ENCODE assay signal across 9 cellular contexts in genomic region chr11:59560290-59560701, GRCh38. TPM values are rescaled to one million over a fixed set of nuclear protein-coding genes. Genes with fewer than 3 reads are reported as not detected.
A peak's percentile ranks its signal among the peaks of the same experiment; 100 is the strongest.
DNase-seq lines count a peak whose midpoint lies in the region; ATAC-seq and TF ChIP-seq lines count a peak whose summit lies in the region.
"Had no signal": no experiment of that assay in that cellular context is flagged by ENCODE, and none has a peak within 500 bp of the region (broad histone marks: within the 10 kb centered on the region; RNA-seq: fewer than 3 reads in every experiment).

No MANE protein-coding gene starts in this region.

- peak overlapping the region; percentile 83 to 87 for H3K4me3 ChIP-seq in CD4-positive, alpha-beta memory T cell (ENCODE audit: low read length in 2 of 2)
- peak overlapping the region; percentile 60 to 68 for H3K4me3 ChIP-seq in gastroesophageal sphincter
- peak overlapping the region; percentile 2 to 84 (median 63) for H3K4me3 ChIP-seq in thyroid gland (replicated peaks in 1 of 3)

- peaks cover 2 to 5% of the 10 kb centered on the region in 2 donors for H3K27me3 Mint-ChIP-seq in CD4-positive, alpha-beta memory T cell

- TF ChIP-seq POLR2A in gastroesophageal sphincter (IDR thresholded peaks at IDR 0.05): no peak
- TF ChIP-seq POLR2A in thyroid gland (IDR thresholded peaks at IDR 0.05): no peak

- peak; percentile 76 to 83 (median 80) for DNase-seq in CD4-positive, alpha-beta memory T cell
- DNase-seq in KG1 (lab: John Stamatoyannopoulos, UW) (peak; percentile 84), RKO (ENCODE audit: low spot score) (peak; percentile 78), nucleus accumbens (lab: John Stamatoyannopoulos, UW) (peak in 49 of 56 donors; percentile 13 to 88 (median 70)), thyroid gland (peak; percentile 62 to 63)
- DNase-seq in activated naive CD4-positive, alpha-beta T cell (lab: John Stamatoyannopoulos, UW): peak; percentile 39 to 60 (median 56)

- H3K36me3 Mint-ChIP-seq in CD4-positive, alpha-beta memory T cell: peaks cover 0 to 11% of the 10 kb centered on the region in 2 donors

- H3K4me3 Mint-ChIP-seq in CD4-positive, alpha-beta memory T cell: peak overlapping the region; percentile 93 to 99 (median 96)

- POLR2A ChIA-PET in CD4-positive, alpha-beta memory T cell (lab: Charles Lee; ENCODE audit: partially characterized antibody): interaction anchor here (0.5 to 5.8 kb wide), 10 partner anchors 10 to 212 kb away, joined by 3 to 76 read pairs (median 5); partner anchors contain the start of genes OSBP and PATL1

- H3K36me3 ChIP-seq in CD4-positive, alpha-beta memory T cell (ENCODE audit: insufficient read depth, low read length): no peaks in the 10 kb centered on the region
- H3K36me3 ChIP-seq in gastroesophageal sphincter (no peaks in the 10 kb centered on the region), thyroid gland (no peaks in the 10 kb centered on the region)

- ATAC-seq in GM21526 (IDR thresholded peaks at IDR 0.05; ENCODE audit: low FRiP score, unreplicated experiment): peak; percentile 31
- peak; percentile 59 for ATAC-seq in gastroesophageal sphincter

- peak overlapping the region; percentile 58 for H3K27ac ChIP-seq in CD4-positive, alpha-beta memory T cell (ENCODE audit: low read depth, low read length)
- H3K27ac ChIP-seq in gastroesophageal sphincter (peak overlapping the region; percentile 64 to 92 (median 90)), thyroid gland (peak overlapping the region; percentile 79 to 86 (median 79))

- H3K4me1 Mint-ChIP-seq in CD4-positive, alpha-beta memory T cell: peaks cover 31 to 55% (median 42%) of the 10 kb centered on the region in 4 donors

- 0 to 1% methylated on average over 7 to 13 of the region's 18 CpGs for WGBS in gastroesophageal sphincter (ENCODE audit: low coverage in 1 of 2), 2 donors
- WGBS in thyroid gland, 2 donors: 0 to 1% methylated on average over 17 to 18 of the region's 18 CpGs

- peaks cover 0 to 16% (median 1%) of the 10 kb centered on the region in 8 donors for H3K9me3 Mint-ChIP-seq in CD4-positive, alpha-beta memory T cell

- CTCF ChIA-PET in CD4-positive, alpha-beta memory T cell (lab: Charles Lee; ENCODE audit: partially characterized antibody): interaction anchor here (1.2 to 2.4 kb wide), 3 partner anchors 11 to 56 kb away, joined by 3 to 12 read pairs (median 5); partner anchors contain the start of gene OSBP

- peaks cover 26% of the 10 kb centered on the region for H3K4me1 ChIP-seq in CD4-positive, alpha-beta memory T cell (ENCODE audit: insufficient read depth, low read length)
- H3K4me1 ChIP-seq in gastroesophageal sphincter: peaks cover 0 to 45% (median 5%) of the 10 kb centered on the region in 3 donors
- H3K4me1 ChIP-seq in thyroid gland: peaks cover 0 to 5% of the 10 kb centered on the region in 2 donors

- peak overlapping the region; percentile 91 to 100 (median 98) for H3K27ac Mint-ChIP-seq in CD4-positive, alpha-beta memory T cell

- TF ChIP-seq CTCF in gastroesophageal sphincter (IDR thresholded peaks at IDR 0.05) (no peak), thyroid gland (IDR thresholded peaks at IDR 0.05) (no peak)

- intact Hi-C loops in CD4-positive, alpha-beta memory T cell (cut with micrococcal nuclease): loop anchor here (1.0 kb wide), 1 partner anchor 9 kb away; no protein-coding TSS in a partner anchor
- intact Hi-C loops in thyroid gland (cut with DNase I): no loop called here

- no peaks in the 10 kb centered on the region for H3K9me3 ChIP-seq in CD4-positive, alpha-beta memory T cell (ENCODE audit: control insufficient read depth in 1 of 2, low read length in 2 of 2)
- H3K9me3 ChIP-seq in gastroesophageal sphincter: no peaks in the 10 kb centered on the region
- no peaks in the 10 kb centered on the region for H3K9me3 ChIP-seq in thyroid gland

- no peaks in the 10 kb centered on the region for H3K27me3 ChIP-seq in CD4-positive, alpha-beta memory T cell (ENCODE audit: insufficient read depth, low read length)
- H3K27me3 ChIP-seq in gastroesophageal sphincter (no peaks in the 10 kb centered on the region), thyroid gland (no peaks in the 10 kb centered on the region)

- TF ChIP-seq EP300 in gastroesophageal sphincter (IDR thresholded peaks at IDR 0.05): no peak

RNA-seq across cellular contexts. Expression of gene OR4D9, which starts 49.0 kb away (rescaled TPM):
- total RNA-seq in CD4-positive, alpha-beta memory T cell: not detected
- not detected for polyA plus RNA-seq in CD4-positive, alpha-beta memory T cell
- total RNA-seq in gastroesophageal sphincter (not detected), thyroid gland (not detected)
- total RNA-seq: T-helper 2 cell treated with Interferon-gamma antibody and Interleukin-4, amounts not matched to agents 100 ng/mL and 5 ng/mL, for 36 hours had no signal

RNA-seq across cellular contexts. Expression of gene OSBP, which starts 55.3 kb away (rescaled TPM):
- 10 to 100 TPM; 55.3 to 55.6 TPM for total RNA-seq in CD4-positive, alpha-beta memory T cell
- polyA plus RNA-seq in CD4-positive, alpha-beta memory T cell: 10 to 100 TPM; 17.4 to 41.5 TPM
- 10 to 100 TPM; 31.4 to 39.7 (median 38.1) TPM for total RNA-seq in gastroesophageal sphincter
- total RNA-seq in thyroid gland: 10 to 100 TPM; 47.3 to 59.6 (median 49.5) TPM

RNA-seq across cellular contexts. Expression of gene OR4D11, which starts 56.9 kb away (rescaled TPM):
- not detected for total RNA-seq in CD4-positive, alpha-beta memory T cell
- not detected for polyA plus RNA-seq in CD4-positive, alpha-beta memory T cell
- total RNA-seq in gastroesophageal sphincter: not detected
- total RNA-seq in thyroid gland: not detected
- total RNA-seq: T-helper 2 cell treated with Interferon-gamma antibody and Interleukin-4, amounts not matched to agents 100 ng/mL and 5 ng/mL, for 36 hours had no signal

Comparison
In these comparisons a context has a peak if more than half of its experiments do, and no peak if none do; other contexts are left out.
1. Peak in every context shown above with its lines: DNase-seq, ATAC-seq, H3K4me3 ChIP-seq and H3K27ac ChIP-seq.